Comparison of ENCODE assay signal across 15 cellular contexts in genomic region chr10:73065441-73065840, GRCh38. TPM values are rescaled to one million over a fixed set of nuclear protein-coding genes. Genes with fewer than 3 reads are reported as not detected.
A peak's percentile ranks its signal among the peaks of the same experiment; 100 is the strongest.
DNase-seq lines count a peak whose midpoint lies in the region; ATAC-seq and TF ChIP-seq lines count a peak whose summit lies in the region.
"Had no signal": no experiment of that assay in that cellular context is flagged by ENCODE, and none has a peak within 500 bp of the region (broad histone marks: within the 10 kb centered on the region; RNA-seq: fewer than 3 reads in every experiment).

No MANE protein-coding gene starts in this region.

- no peak overlapping the region for H3K4me3 ChIP-seq in smooth muscle cell
- no peak overlapping the region for H3K4me3 ChIP-seq in mesendoderm (ENCODE audit: low read length)
- H3K4me3 ChIP-seq in mesenchymal stem cell (ENCODE audit: insufficient read depth in 1 of 2, low read depth in 1 of 2, low read length in 2 of 2): no peak overlapping the region
- H3K4me3 ChIP-seq: A549, BLaER1 had no signal

- no peak for TF ChIP-seq CTCF in smooth muscle cell (IDR thresholded peaks at IDR 0.05; ENCODE audit: borderline replicate concordance, insufficient read depth, poor library complexity, severe bottlenecking)

- H2BK120ac ChIP-seq in mesendoderm (ENCODE audit: low read depth, low read length) (no peak overlapping the region), mesenchymal stem cell (ENCODE audit: low read depth, low read length) (no peak overlapping the region)

- no peak overlapping the region for H3K23ac ChIP-seq in mesendoderm (ENCODE audit: low read length)
- H3K23ac ChIP-seq in mesenchymal stem cell (ENCODE audit: low read length in 2 of 2): no peak overlapping the region

- H3K9ac ChIP-seq in smooth muscle cell (ENCODE audit: low read depth) (no peak overlapping the region), mesendoderm (ENCODE audit: low read length) (no peak overlapping the region), mesenchymal stem cell (ENCODE audit: low read length) (no peak overlapping the region)
- H3K9ac ChIP-seq: BLaER1 had no signal

- H3K4me1 ChIP-seq in smooth muscle cell (ENCODE audit: low read depth) (no peaks in the 10 kb centered on the region), mesendoderm (ENCODE audit: control insufficient read depth, low read depth, low read length) (no peaks in the 10 kb centered on the region), mesenchymal stem cell (ENCODE audit: control insufficient read depth, insufficient read depth, low read depth, low read length) (peaks cover 2% of the 10 kb centered on the region)
- H3K4me1 ChIP-seq: A549, BLaER1, Caco-2 had no signal

- no peak overlapping the region for H4K8ac ChIP-seq in mesendoderm (ENCODE audit: low read depth, low read length)
- H4K8ac ChIP-seq in mesenchymal stem cell (ENCODE audit: low read length): no peak overlapping the region

- H3K4me3 Mint-ChIP-seq in activated T-helper 1 cell treated with anti-CD3 and anti-CD28 coated beads, Interleukin-12 subunit alpha, Interleukin-12 subunit beta, Interleukin-2, Interleukin-4 antibody, amounts not matched to agents 30 ng/mL and 10 ng/mL and 1 ng/mL, durations not matched to agents 14 hours and 24 hours and 36 hours: no peak overlapping the region
- H3K4me3 Mint-ChIP-seq: CD8-positive, alpha-beta memory T cell had no signal

- no peak overlapping the region for H3K14ac ChIP-seq in mesenchymal stem cell (ENCODE audit: low read length in 2 of 2)

- no peaks in the 10 kb centered on the region for H3K79me1 ChIP-seq in mesendoderm (ENCODE audit: low read length)
- peaks cover 6% of the 10 kb centered on the region for H3K79me1 ChIP-seq in mesenchymal stem cell (replicated peaks; ENCODE audit: low read length, poor library complexity, severe bottlenecking)

- H2BK5ac ChIP-seq in mesendoderm (ENCODE audit: low read length) (no peak overlapping the region), mesenchymal stem cell (ENCODE audit: low read depth, low read length, poor library complexity, severe bottlenecking) (no peak overlapping the region)

- H3K79me2 ChIP-seq in smooth muscle cell (ENCODE audit: low read depth) (peaks cover 58% of the 10 kb centered on the region), mesendoderm (ENCODE audit: control insufficient read depth, insufficient read depth, low read length) (no peaks in the 10 kb centered on the region)

- H3K9me3 Mint-ChIP-seq in activated T-helper 1 cell treated with anti-CD3 and anti-CD28 coated beads, Interleukin-12 subunit alpha, Interleukin-12 subunit beta, Interleukin-2, Interleukin-4 antibody, amounts not matched to agents 30 ng/mL and 10 ng/mL and 1 ng/mL, durations not matched to agents 14 hours and 24 hours and 36 hours: no peaks in the 10 kb centered on the region
- H3K9me3 Mint-ChIP-seq: CD8-positive, alpha-beta memory T cell had no signal

- peak overlapping the region; percentile 6 for H3K27ac ChIP-seq in smooth muscle cell (ENCODE audit: low read depth)
- H3K27ac ChIP-seq in mesendoderm (ENCODE audit: low read depth, low read length): no peak overlapping the region
- H3K27ac ChIP-seq in mesenchymal stem cell (ENCODE audit: low read length, poor library complexity, severe bottlenecking): no peak overlapping the region
- H3K27ac ChIP-seq: A549, BLaER1 had no signal

- H3K4ac ChIP-seq in mesendoderm (ENCODE audit: low read depth, low read length) (no peak overlapping the region), mesenchymal stem cell (ENCODE audit: low read depth in 1 of 2, low read length in 2 of 2) (no peak overlapping the region)

- H3K4me2 ChIP-seq in smooth muscle cell: no peak overlapping the region
- H3K4me2 ChIP-seq in mesendoderm (ENCODE audit: low read length): no peak overlapping the region
- H3K4me2 ChIP-seq in mesenchymal stem cell (ENCODE audit: low read length, poor library complexity, severe bottlenecking): no peak overlapping the region
- H3K4me2 ChIP-seq: A549, BLaER1 had no signal

- no peaks in the 10 kb centered on the region for H3K9me3 ChIP-seq in smooth muscle cell (replicated peaks; ENCODE audit: low read depth)
- no peaks in the 10 kb centered on the region for H3K9me3 ChIP-seq in mesenchymal stem cell (ENCODE audit: control insufficient read depth, low read length)
- H3K9me3 ChIP-seq: A549, BLaER1, Caco-2 had no signal

- no peak overlapping the region for H3K56ac ChIP-seq in mesendoderm (ENCODE audit: low read length)

- H3K36me3 Mint-ChIP-seq in activated T-helper 1 cell treated with anti-CD3 and anti-CD28 coated beads, Interleukin-12 subunit alpha, Interleukin-12 subunit beta, Interleukin-2, Interleukin-4 antibody, amounts not matched to agents 30 ng/mL and 10 ng/mL and 1 ng/mL, durations not matched to agents 14 hours and 24 hours and 36 hours (ENCODE audit: low read depth): peaks cover 37% of the 10 kb centered on the region

- peaks cover 14% of the 10 kb centered on the region for H3F3A ChIP-seq in smooth muscle cell (ENCODE audit: low read depth)

- H3K36me3 ChIP-seq in smooth muscle cell (ENCODE audit: low read depth) (peaks cover 38% of the 10 kb centered on the region), mesendoderm (ENCODE audit: control insufficient read depth, insufficient read depth, low read length) (no peaks in the 10 kb centered on the region), mesenchymal stem cell (ENCODE audit: control insufficient read depth in 1 of 2, insufficient read depth in 2 of 2, low read depth in 1 of 2, low read length in 2 of 2) (peaks cover 12 to 74% of the 10 kb centered on the region in 2 experiments)

- H2BK15ac ChIP-seq in mesendoderm (replicated peaks; ENCODE audit: low read depth) (no peak overlapping the region), mesenchymal stem cell (ENCODE audit: low read depth, poor library complexity, severe bottlenecking) (no peak overlapping the region)

- H4K5ac ChIP-seq in mesendoderm (ENCODE audit: low read length): no peak overlapping the region

- ATAC-seq in HG03520 (IDR thresholded peaks at IDR 0.05; ENCODE audit: unreplicated experiment): no peak
- ATAC-seq: A549 had no signal

- no peak overlapping the region for H2BK12ac ChIP-seq in mesenchymal stem cell (ENCODE audit: low read length in 2 of 2)

- peak overlapping the region; percentile 26 for H3K27ac Mint-ChIP-seq in activated T-helper 1 cell treated with anti-CD3 and anti-CD28 coated beads, Interleukin-12 subunit alpha, Interleukin-12 subunit beta, Interleukin-2, Interleukin-4 antibody, amounts not matched to agents 30 ng/mL and 10 ng/mL and 1 ng/mL, durations not matched to agents 14 hours and 24 hours and 36 hours

- WGBS in smooth muscle cell (ENCODE audit: low lambda C conversion rate): 100% methylated on average over 1 of the region's 1 CpG
- WGBS in mesendoderm (ENCODE audit: extremely low coverage, insufficient coverage, low lambda C conversion rate): no CpG with 5 or more reads among the region's 1 CpG
- 100% methylated on average over 1 of the region's 1 CpG for WGBS in mesenchymal stem cell

- peaks cover 11% of the 10 kb centered on the region for H3K4me1 Mint-ChIP-seq in activated T-helper 1 cell treated with anti-CD3 and anti-CD28 coated beads, Interleukin-12 subunit alpha, Interleukin-12 subunit beta, Interleukin-2, Interleukin-4 antibody, amounts not matched to agents 30 ng/mL and 10 ng/mL and 1 ng/mL, durations not matched to agents 14 hours and 24 hours and 36 hours (ENCODE audit: low read depth)

- H3K27me3 ChIP-seq in smooth muscle cell (ENCODE audit: low read depth): no peaks in the 10 kb centered on the region
- no peaks in the 10 kb centered on the region for H3K27me3 ChIP-seq in mesendoderm (ENCODE audit: insufficient read depth, low read length, poor library complexity)
- no peaks in the 10 kb centered on the region for H3K27me3 ChIP-seq in mesenchymal stem cell (ENCODE audit: control insufficient read depth in 1 of 2, insufficient read depth in 1 of 2, low read length in 2 of 2)
- H3K27me3 ChIP-seq: BLaER1 had no signal

- no peaks in the 10 kb centered on the region for H3K27me3 Mint-ChIP-seq in activated T-helper 1 cell treated with anti-CD3 and anti-CD28 coated beads, Interleukin-12 subunit alpha, Interleukin-12 subunit beta, Interleukin-2, Interleukin-4 antibody, amounts not matched to agents 30 ng/mL and 10 ng/mL and 1 ng/mL, durations not matched to agents 14 hours and 24 hours and 36 hours (ENCODE audit: insufficient read depth)
- H3K27me3 Mint-ChIP-seq: CD8-positive, alpha-beta memory T cell had no signal

- H2AFZ ChIP-seq in smooth muscle cell (ENCODE audit: low read depth) (no peak overlapping the region), mesenchymal stem cell (ENCODE audit: low read depth, low read length) (no peak overlapping the region)

- DNase-seq in GM03348 (ENCODE audit: low spot score): peak; percentile 28
- DNase-seq in activated T-helper 1 cell treated with anti-CD3 and anti-CD28 coated beads, Interleukin-12 subunit alpha, Interleukin-12 subunit beta, Interleukin-2, Interleukin-4 antibody, amounts not matched to agents 30 ng/mL and 10 ng/mL and 1 ng/mL, durations not matched to agents 14 hours and 24 hours and 36 hours (ENCODE audit: low spot score): no peak
- DNase-seq in fibroblast of peridontal ligament (ENCODE audit: extremely low read depth): peak; percentile 66
- DNase-seq in smooth muscle cell (lab: John Stamatoyannopoulos, UW; ENCODE audit: unreplicated experiment): no peak
- DNase-seq in mesendoderm: no peak
- DNase-seq in mesenchymal stem cell: no peak
- DNase-seq: AML-193; Caco-2; CD8-positive, alpha-beta memory T cell; H7; IMR-90; KBM-7 had no signal

- intact Hi-C loops in activated T-helper 1 cell treated with anti-CD3 and anti-CD28 coated beads, Interleukin-12 subunit alpha, Interleukin-12 subunit beta, Interleukin-2, Interleukin-4 antibody, amounts not matched to agents 30 ng/mL and 10 ng/mL and 1 ng/mL, durations not matched to agents 14 hours and 24 hours and 36 hours (cut with micrococcal nuclease): loop anchor here (10.0 kb wide), 1 partner anchor 371 kb away; the partner anchor contains the start of gene MCU

- peaks cover 98% of the 10 kb centered on the region for H4K20me1 ChIP-seq in smooth muscle cell (ENCODE audit: low read depth)

- H2AK5ac ChIP-seq in mesendoderm (ENCODE audit: low read length): no peak overlapping the region
- no peak overlapping the region for H2AK5ac ChIP-seq in mesenchymal stem cell (ENCODE audit: low read length, severe bottlenecking)

- no peak overlapping the region for H3K18ac ChIP-seq in mesendoderm (ENCODE audit: low read length)
- H3K18ac ChIP-seq in mesenchymal stem cell (ENCODE audit: low read depth in 1 of 2, low read length in 2 of 2): no peak overlapping the region

- H4K91ac ChIP-seq in mesenchymal stem cell (ENCODE audit: low read length): no peak overlapping the region

RNA-seq across cellular contexts. Expression of gene P4HA1, which starts 31.2 kb away (rescaled TPM):
- total RNA-seq in activated T-helper 1 cell treated with anti-CD3 and anti-CD28 coated beads, Interleukin-12 subunit alpha, Interleukin-12 subunit beta, Interleukin-2, Interleukin-4 antibody, amounts not matched to agents 30 ng/mL and 10 ng/mL and 1 ng/mL, durations not matched to agents 14 hours and 24 hours and 36 hours: 52.8 and 54.5 TPM in 2 replicates
- 489 and 568 TPM in 2 replicates for total RNA-seq in smooth muscle cell
- 366 and 467 TPM in 2 replicates for polyA plus RNA-seq in smooth muscle cell
- 29.6 TPM for polyA plus RNA-seq in mesendoderm (2013, experiment 1 of 2)
- polyA plus RNA-seq in mesendoderm (2013, experiment 2 of 2): 28.6 TPM
- 162 TPM for polyA plus RNA-seq in mesenchymal stem cell (2013, experiment 1 of 2)
- 170 TPM for polyA plus RNA-seq in mesenchymal stem cell (2013, experiment 2 of 2)

RNA-seq across cellular contexts. Expression of gene NUDT13, which starts 44.8 kb away (rescaled TPM):
- total RNA-seq in activated T-helper 1 cell treated with anti-CD3 and anti-CD28 coated beads, Interleukin-12 subunit alpha, Interleukin-12 subunit beta, Interleukin-2, Interleukin-4 antibody, amounts not matched to agents 30 ng/mL and 10 ng/mL and 1 ng/mL, durations not matched to agents 14 hours and 24 hours and 36 hours: 0.81 and 0.83 TPM in 2 replicates
- 0.36 and 1.4 TPM in 2 replicates for total RNA-seq in smooth muscle cell
- 1.7 and 1.9 TPM in 2 replicates for polyA plus RNA-seq in smooth muscle cell
- polyA plus RNA-seq in mesendoderm (2013, experiment 1 of 2): 1.1 TPM
- polyA plus RNA-seq in mesendoderm (2013, experiment 2 of 2): 1.1 TPM
- polyA plus RNA-seq in mesenchymal stem cell (2013, experiment 1 of 2): 2.0 TPM
- polyA plus RNA-seq in mesenchymal stem cell (2013, experiment 2 of 2): 2.1 TPM

Comparison
In these comparisons a context has a peak if more than half of its experiments do, and no peak if none do; other contexts are left out.
1. DNase-seq: peak in GM03348 (single experiment) and fibroblast of peridontal ligament (single experiment); none in activated T-helper 1 cell treated with anti-CD3 and anti-CD28 coated beads, Interleukin-12 subunit alpha, Interleukin-12 subunit beta, Interleukin-2, Interleukin-4 antibody, amounts not matched to agents 30 ng/mL and 10 ng/mL and 1 ng/mL, durations not matched to agents 14 hours and 24 hours and 36 hours (single experiment), smooth muscle cell (single experiment), mesendoderm (single experiment) and mesenchymal stem cell (single experiment).